ENCODE assay signal across 21 cellular contexts in the genomic region with DNA sequence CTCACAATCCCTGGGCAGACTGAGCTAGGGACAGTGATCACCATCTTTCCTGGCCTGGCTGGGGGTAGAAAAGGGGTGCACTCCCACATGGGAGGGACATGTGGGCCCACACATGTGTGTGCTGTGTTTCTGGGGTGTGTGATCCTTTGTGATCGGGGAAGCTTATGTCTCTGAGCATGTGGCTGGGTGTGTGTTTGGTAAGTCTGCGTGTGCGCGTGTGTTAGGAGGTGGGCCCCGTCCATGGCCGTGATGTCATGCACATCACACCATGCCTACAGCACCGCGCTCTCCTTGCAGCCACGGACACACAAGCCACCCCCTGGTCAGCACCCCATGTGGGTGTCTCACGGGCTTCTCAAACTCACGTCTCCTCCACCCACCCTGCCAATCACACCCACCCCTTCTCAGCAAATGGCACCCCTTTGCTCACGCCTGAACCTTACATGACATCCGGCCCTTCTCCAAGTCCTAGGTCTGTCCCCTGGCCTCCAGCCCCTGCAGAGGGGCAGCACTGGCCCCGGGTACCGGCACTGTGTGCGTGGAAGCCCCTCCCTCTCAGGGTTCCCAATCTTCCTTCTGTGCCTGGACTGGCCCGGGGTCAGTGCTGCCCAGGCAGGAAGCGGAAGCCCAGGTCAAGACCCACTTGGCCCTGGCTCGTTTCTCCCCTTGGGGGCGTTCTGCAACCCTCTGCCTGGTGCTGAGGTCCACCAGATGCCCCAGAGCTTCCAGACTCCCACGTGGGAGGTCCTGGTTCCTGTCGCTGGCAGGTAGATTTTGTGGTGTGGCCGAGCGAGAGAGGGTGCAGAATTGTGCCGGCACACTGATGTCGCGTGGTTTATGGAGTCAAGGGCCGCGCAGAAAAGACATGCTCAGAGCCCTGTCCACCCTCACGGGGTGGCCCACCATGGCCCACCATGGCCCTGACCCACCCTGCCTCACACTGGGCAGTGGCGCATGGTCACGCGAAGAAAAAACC. TPM values are rescaled to one million over a fixed set of nuclear protein-coding genes. Genes with fewer than 3 reads are reported as not detected.
DNase-seq lines count a peak whose midpoint lies in the region; ATAC-seq, FAIRE-seq and TF ChIP-seq lines count a peak whose summit lies in the region.
"Had no signal": no experiment of that assay in that cellular context is flagged by ENCODE, and none has a peak within 500 bp of the region (broad histone marks: within the 10 kb centered on the region; RNA-seq: fewer than 3 reads in every experiment).

No MANE protein-coding gene starts in this region.

- no peak overlapping the region for H2AK5ac ChIP-seq in mesendoderm (ENCODE audit: low read length)

- H3K27me3 ChIP-seq in mesendoderm (ENCODE audit: insufficient read depth, low read length, poor library complexity) (no peaks in the 10 kb centered on the region), tibial artery (peaks cover 0 to 48% of the 10 kb centered on the region in 2 donors)
- H3K27me3 ChIP-seq: body of pancreas had no signal

- no peak overlapping the region for H3K4ac ChIP-seq in mesendoderm (ENCODE audit: low read depth, low read length)

- H2BK120ac ChIP-seq in mesendoderm (ENCODE audit: low read depth, low read length): no peak overlapping the region

- H3K23ac ChIP-seq in mesendoderm (ENCODE audit: low read length): no peak overlapping the region

- no peak overlapping the region for H2BK15ac ChIP-seq in mesendoderm (replicated peaks; ENCODE audit: low read depth)

- no peak for TF ChIP-seq CTCF in tibial artery (IDR thresholded peaks at IDR 0.05)

- no peaks in the 10 kb centered on the region for H3K9me3 ChIP-seq in tibial artery
- H3K9me3 ChIP-seq: body of pancreas, Caco-2, heart left ventricle had no signal

- no peak overlapping the region for H3K4me3 ChIP-seq in mesendoderm (ENCODE audit: low read length)
- H3K4me3 ChIP-seq in tibial artery: no peak overlapping the region
- H3K4me3 ChIP-seq: body of pancreas, coronary artery, heart left ventricle, tibial nerve had no signal

- no peak for DNase-seq in activated T-cell treated with anti-CD3 and anti-CD28 coated beads, Interleukin-2, amount 50 U/mL, for 4 hours
- no peak for DNase-seq in activated T-cell treated with anti-CD3 and anti-CD28 coated beads, Interleukin-2, amount 50 U/mL, for 1 hour
- DNase-seq in central memory CD8-positive, alpha-beta T cell (ENCODE audit: low spot score in 2 of 2): no peak
- no peak for DNase-seq in mesendoderm
- DNase-seq in urothelium cell line (ENCODE audit: low spot score): no peak
- no peak for DNase-seq in caudate nucleus (lab: John Stamatoyannopoulos, UW)
- DNase-seq in stimulated activated naive CD8-positive, alpha-beta T cell treated with anti-CD3 and anti-CD28 coated beads, Interleukin-15, amount 100 ng/mL, for 72 hours: no peak
- DNase-seq in tibial artery: no peak
- DNase-seq: body of pancreas; Caco-2; EL; heart left ventricle; NCI-H510A; NK-92 treated with Interleukin-12 subunit alpha and Interleukin-12 subunit beta, amount 100 ng/mL, for 24 hours; posterior cingulate gyrus; stimulated activated naive CD8-positive, alpha-beta T cell treated with anti-CD3 and anti-CD28 coated beads, Interleukin-15, Interleukin-2, amounts not matched to agents 100 U/mL and 50 U/mL, for 24 hours had no signal

- no peaks in the 10 kb centered on the region for H3K4me1 ChIP-seq in mesendoderm (ENCODE audit: control insufficient read depth, low read depth, low read length)
- no peaks in the 10 kb centered on the region for H3K4me1 ChIP-seq in tibial artery
- H3K4me1 ChIP-seq: body of pancreas, Caco-2 had no signal

- no peak overlapping the region for H3K4me2 ChIP-seq in mesendoderm (ENCODE audit: low read length)

- peaks cover 10% of the 10 kb centered on the region for H3K27me3 Mint-ChIP-seq in activated T-cell treated with anti-CD3 and anti-CD28 coated beads, Interleukin-2, amount 50 U/mL, for 4 hours (ENCODE audit: low read depth)
- no peaks in the 10 kb centered on the region for H3K27me3 Mint-ChIP-seq in central memory CD8-positive, alpha-beta T cell
- H3K27me3 Mint-ChIP-seq in stimulated activated naive CD8-positive, alpha-beta T cell treated with anti-CD3 and anti-CD28 coated beads, Interleukin-15, amount 100 ng/mL, for 72 hours: peaks cover 33% of the 10 kb centered on the region

- H4K5ac ChIP-seq in mesendoderm (ENCODE audit: low read length): no peak overlapping the region

- H3K56ac ChIP-seq in mesendoderm (ENCODE audit: low read length): peak overlapping the region; percentile 18

- H3K36me3 Mint-ChIP-seq in activated T-cell treated with anti-CD3 and anti-CD28 coated beads, Interleukin-2, amount 50 U/mL, for 4 hours (ENCODE audit: insufficient read depth): no peaks in the 10 kb centered on the region
- H3K36me3 Mint-ChIP-seq in central memory CD8-positive, alpha-beta T cell (ENCODE audit: insufficient read depth): peaks cover 2% of the 10 kb centered on the region

- no peak overlapping the region for H4K8ac ChIP-seq in mesendoderm (ENCODE audit: low read depth, low read length)

- H3K79me2 ChIP-seq in mesendoderm (ENCODE audit: control insufficient read depth, insufficient read depth, low read length): no peaks in the 10 kb centered on the region

- H3K27ac Mint-ChIP-seq in central memory CD8-positive, alpha-beta T cell (ENCODE audit: low read depth): no peak overlapping the region
- no peak overlapping the region for H3K27ac Mint-ChIP-seq in stimulated activated naive CD8-positive, alpha-beta T cell treated with anti-CD3 and anti-CD28 coated beads, Interleukin-15, amount 100 ng/mL, for 72 hours

- peak; percentile 90 for FAIRE-seq in urothelium cell line (lab: Jason Lieb, UNC)
- FAIRE-seq: endothelial cell of umbilical vein, RCC 7860 had no signal

- intact Hi-C loops in tibial artery (cut with DNase I; ENCODE audit: low total_unique reads): no loop called here

- ATAC-seq in activated T-cell treated with anti-CD3 and anti-CD28 coated beads, Interleukin-2, amount 50 U/mL, for 4 hours: no peak
- ATAC-seq in central memory CD8-positive, alpha-beta T cell (replicated peaks; ENCODE audit: extremely low read depth, poor library complexity, severe bottlenecking): no peak
- ATAC-seq in stimulated activated naive CD8-positive, alpha-beta T cell treated with anti-CD3 and anti-CD28 coated beads, Interleukin-15, amount 100 ng/mL, for 72 hours: no peak
- ATAC-seq: activated CD4-positive, CD25-positive, alpha-beta regulatory T cell treated with anti-CD3 and anti-CD28 coated beads, Interleukin-2, amount 50 U/mL, for 24 hours; body of pancreas; heart left ventricle; stimulated activated naive CD8-positive, alpha-beta T cell treated with anti-CD3 and anti-CD28 coated beads, Interleukin-15, Interleukin-2, amounts not matched to agents 100 U/mL and 50 U/mL, for 24 hours had no signal

- H3K9ac ChIP-seq in mesendoderm (ENCODE audit: low read length): peak overlapping the region; percentile 8

- H3K27ac ChIP-seq in mesendoderm (ENCODE audit: low read depth, low read length) (no peak overlapping the region), caudate nucleus (ENCODE audit: low read depth, low read length) (no peak overlapping the region), tibial artery (no peak overlapping the region)
- H3K27ac ChIP-seq: body of pancreas, coronary artery, heart left ventricle, tibial nerve had no signal

- no peak overlapping the region for H2BK5ac ChIP-seq in mesendoderm (ENCODE audit: low read length)

- no CpG with 5 or more reads among the region's 33 CpGs for WGBS in mesendoderm (ENCODE audit: extremely low coverage, insufficient coverage, low lambda C conversion rate)

- H3K79me1 ChIP-seq in mesendoderm (ENCODE audit: low read length): no peaks in the 10 kb centered on the region

- H3K18ac ChIP-seq in mesendoderm (ENCODE audit: low read length): no peak overlapping the region

- H3K9me3 Mint-ChIP-seq in activated T-cell treated with anti-CD3 and anti-CD28 coated beads, Interleukin-2, amount 50 U/mL, for 4 hours: peaks cover 11% of the 10 kb centered on the region
- peaks cover 6% of the 10 kb centered on the region for H3K9me3 Mint-ChIP-seq in central memory CD8-positive, alpha-beta T cell
- peaks cover 0 to 22% of the 10 kb centered on the region in 2 donors for H3K9me3 Mint-ChIP-seq in stimulated activated naive CD8-positive, alpha-beta T cell treated with anti-CD3 and anti-CD28 coated beads, Interleukin-15, amount 100 ng/mL, for 72 hours

- H3K36me3 ChIP-seq in mesendoderm (ENCODE audit: control insufficient read depth, insufficient read depth, low read length) (no peaks in the 10 kb centered on the region), tibial artery (no peaks in the 10 kb centered on the region)
- H3K36me3 ChIP-seq: heart left ventricle, tibial nerve had no signal

- peak overlapping the region; percentile 48 for H3K4me3 Mint-ChIP-seq in activated T-cell treated with anti-CD3 and anti-CD28 coated beads, Interleukin-2, amount 50 U/mL, for 4 hours
- peak overlapping the region; percentile 30 for H3K4me3 Mint-ChIP-seq in central memory CD8-positive, alpha-beta T cell
- H3K4me3 Mint-ChIP-seq in stimulated activated naive CD8-positive, alpha-beta T cell treated with anti-CD3 and anti-CD28 coated beads, Interleukin-15, amount 100 ng/mL, for 72 hours: peak overlapping the region in 1 of 2 donors; percentile 77

- H3K4me1 Mint-ChIP-seq in activated T-cell treated with anti-CD3 and anti-CD28 coated beads, Interleukin-2, amount 50 U/mL, for 4 hours (ENCODE audit: low read depth): peaks cover 12% of the 10 kb centered on the region
- peaks cover 8% of the 10 kb centered on the region for H3K4me1 Mint-ChIP-seq in central memory CD8-positive, alpha-beta T cell
- peaks cover 23% of the 10 kb centered on the region for H3K4me1 Mint-ChIP-seq in stimulated activated naive CD8-positive, alpha-beta T cell treated with anti-CD3 and anti-CD28 coated beads, Interleukin-15, amount 100 ng/mL, for 72 hours

RNA-seq across cellular contexts. Expression of gene SLC29A4, which starts 12.6 kb away (rescaled TPM):
- total RNA-seq in activated T-cell treated with anti-CD3 and anti-CD28 coated beads, Interleukin-2, amount 50 U/mL, for 4 hours: under 1 TPM; 0.18 to 0.34 (median 0.24) TPM
- polyA plus RNA-seq in mesendoderm (2013, experiment 1 of 2): 2.1 TPM
- polyA plus RNA-seq in mesendoderm (2013, experiment 2 of 2): 2.0 TPM
